In the genomic region with DNA sequence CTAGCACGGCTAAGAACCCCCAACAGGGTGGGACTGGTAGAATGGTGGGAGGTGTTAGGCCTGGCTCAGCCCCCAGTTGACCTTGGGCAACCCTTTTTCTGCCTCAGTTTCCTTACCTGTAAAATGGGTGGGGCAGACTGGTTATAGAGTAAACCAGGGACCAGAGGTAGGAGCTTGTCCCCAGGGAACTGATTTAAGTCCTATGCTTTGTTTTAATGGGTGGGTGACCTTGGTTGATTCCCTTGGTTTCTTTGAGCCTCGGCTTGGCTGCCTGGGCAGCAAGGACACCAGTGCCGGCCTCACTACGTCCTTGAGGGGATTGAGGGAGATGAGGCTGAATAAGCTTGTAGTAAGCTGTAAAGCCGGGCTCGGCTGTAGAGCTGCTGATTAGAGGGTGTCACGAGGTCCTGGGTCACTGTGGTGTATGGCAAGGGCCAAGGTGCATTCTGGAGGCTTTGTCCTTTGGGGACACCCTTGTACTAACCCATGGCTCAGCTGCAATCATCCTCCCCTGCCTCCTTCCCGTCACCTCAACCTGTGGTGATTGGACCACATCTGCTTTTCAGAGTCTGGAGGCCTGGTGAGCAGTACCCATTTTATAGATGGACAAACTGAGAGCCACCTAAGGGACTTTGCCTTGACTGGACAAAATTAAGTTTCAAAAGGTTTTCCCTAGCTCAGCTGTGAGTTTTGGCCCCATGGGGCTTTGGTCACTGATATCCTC, we compare ENCODE assay signal across 1 cellular context.
TF ChIP-seq lines count a peak whose summit lies in the region.

No MANE protein-coding gene starts in this region.

TF ChIP-seq in GM23338, 12 proteins besides CTCF, POLR2A, EP300 and RAD21 (continued from another document):
- TF ChIP-seq ZNF462 (CRISPR knock-in tag; IDR thresholded peaks at IDR 0.05) (no peak), ETS1 (IDR thresholded peaks at IDR 0.05) (no peak), EZH2phosphoT487 (IDR thresholded peaks at IDR 0.05; ENCODE audit: unreplicated experiment) (no peak), ZNF114 (CRISPR knock-in tag; IDR thresholded peaks at IDR 0.05) (no peak)
